In genomic region chr10:24670964-24671670, GRCh38 we compare ENCODE assay signal across 16 cellular contexts.
"Had no signal": no experiment of that assay in that cellular context is flagged by ENCODE, and none has a peak within 500 bp of the region (broad histone marks: within the 10 kb centered on the region; RNA-seq: fewer than 3 reads in every experiment).

No MANE protein-coding gene starts in this region.

- DNase-seq: activated B cell treated with CpG ODN at 0.5 μM for 24 hours; activated CD4-positive, alpha-beta T cell treated with anti-CD3 and anti-CD28 coated beads, Interleukin-2, amount 50 U/mL, for 48 hours; activated gamma-delta T cell treated with Interleukin-2 at 50 U/mL for 16 hours; activated naive CD8-positive, alpha-beta T cell treated with anti-CD3 and anti-CD28 coated beads, Interleukin-2, amount 10 ng/mL, durations not matched to agents 7 days and 5 days; activated T-cell treated with anti-CD3 and anti-CD28 coated beads, Interleukin-2, amount 50 U/mL, for 72 hours; anterior cingulate cortex; effector CD4-positive, alpha-beta T cell; gastrocnemius medialis; midbrain; naive B cell; posterior cingulate gyrus; stimulated activated CD4-positive, alpha-beta T cell treated with anti-CD3 and anti-CD28 coated beads, Interleukin-15, amount 100 ng/mL, for 24 hours; stimulated activated CD4-positive, alpha-beta T cell treated with anti-CD3 and anti-CD28 coated beads, Interleukin-4, amount 100 ng/mL, for 4 hours; stimulated activated naive CD8-positive, alpha-beta T cell treated with anti-CD3 and anti-CD28 coated beads, Interleukin-15, amount 100 ng/mL, for 72 hours; testis; uterus had no signal

- H3K27me3 Mint-ChIP-seq: activated B cell treated with CpG ODN at 0.5 μM for 24 hours; activated naive CD8-positive, alpha-beta T cell treated with anti-CD3 and anti-CD28 coated beads, Interleukin-2, amount 10 ng/mL, durations not matched to agents 7 days and 5 days; stimulated activated naive CD8-positive, alpha-beta T cell treated with anti-CD3 and anti-CD28 coated beads, Interleukin-15, amount 100 ng/mL, for 72 hours had no signal

- H3K36me3 Mint-ChIP-seq: naive B cell had no signal

- H3K27ac Mint-ChIP-seq: activated B cell treated with CpG ODN at 0.5 μM for 24 hours; activated naive CD8-positive, alpha-beta T cell treated with anti-CD3 and anti-CD28 coated beads, Interleukin-2, amount 10 ng/mL, durations not matched to agents 7 days and 5 days; activated T-cell treated with anti-CD3 and anti-CD28 coated beads, Interleukin-2, amount 50 U/mL, for 72 hours; stimulated activated naive CD8-positive, alpha-beta T cell treated with anti-CD3 and anti-CD28 coated beads, Interleukin-15, amount 100 ng/mL, for 72 hours had no signal

- H3K4me3 ChIP-seq: gastrocnemius medialis, testis, uterus had no signal

- H3K4me3 Mint-ChIP-seq: activated B cell treated with CpG ODN at 0.5 μM for 24 hours; activated naive CD8-positive, alpha-beta T cell treated with anti-CD3 and anti-CD28 coated beads, Interleukin-2, amount 10 ng/mL, durations not matched to agents 7 days and 5 days; activated T-cell treated with anti-CD3 and anti-CD28 coated beads, Interleukin-2, amount 50 U/mL, for 72 hours; naive B cell; stimulated activated naive CD8-positive, alpha-beta T cell treated with anti-CD3 and anti-CD28 coated beads, Interleukin-15, amount 100 ng/mL, for 72 hours had no signal

- ATAC-seq: activated T-cell treated with anti-CD3 and anti-CD28 coated beads, Interleukin-2, amount 50 U/mL, for 72 hours; gastrocnemius medialis; stimulated activated naive CD8-positive, alpha-beta T cell treated with anti-CD3 and anti-CD28 coated beads, Interleukin-15, amount 100 ng/mL, for 72 hours had no signal

- H3K9me3 ChIP-seq: gastrocnemius medialis, testis, uterus had no signal

- H3K4me1 Mint-ChIP-seq: activated B cell treated with CpG ODN at 0.5 μM for 24 hours; stimulated activated naive CD8-positive, alpha-beta T cell treated with anti-CD3 and anti-CD28 coated beads, Interleukin-15, amount 100 ng/mL, for 72 hours had no signal

- H3K27ac ChIP-seq: gastrocnemius medialis, uterus had no signal

- H3K27me3 ChIP-seq: gastrocnemius medialis, testis, uterus had no signal

- H3K36me3 ChIP-seq: uterus had no signal

- H3K4me1 ChIP-seq: uterus had no signal

- H3K9me3 Mint-ChIP-seq: activated B cell treated with CpG ODN at 0.5 μM for 24 hours; activated naive CD8-positive, alpha-beta T cell treated with anti-CD3 and anti-CD28 coated beads, Interleukin-2, amount 10 ng/mL, durations not matched to agents 7 days and 5 days; activated T-cell treated with anti-CD3 and anti-CD28 coated beads, Interleukin-2, amount 50 U/mL, for 72 hours; stimulated activated naive CD8-positive, alpha-beta T cell treated with anti-CD3 and anti-CD28 coated beads, Interleukin-15, amount 100 ng/mL, for 72 hours had no signal
